Comparison of ENCODE assay signal across 1 cellular context in the genomic region with DNA sequence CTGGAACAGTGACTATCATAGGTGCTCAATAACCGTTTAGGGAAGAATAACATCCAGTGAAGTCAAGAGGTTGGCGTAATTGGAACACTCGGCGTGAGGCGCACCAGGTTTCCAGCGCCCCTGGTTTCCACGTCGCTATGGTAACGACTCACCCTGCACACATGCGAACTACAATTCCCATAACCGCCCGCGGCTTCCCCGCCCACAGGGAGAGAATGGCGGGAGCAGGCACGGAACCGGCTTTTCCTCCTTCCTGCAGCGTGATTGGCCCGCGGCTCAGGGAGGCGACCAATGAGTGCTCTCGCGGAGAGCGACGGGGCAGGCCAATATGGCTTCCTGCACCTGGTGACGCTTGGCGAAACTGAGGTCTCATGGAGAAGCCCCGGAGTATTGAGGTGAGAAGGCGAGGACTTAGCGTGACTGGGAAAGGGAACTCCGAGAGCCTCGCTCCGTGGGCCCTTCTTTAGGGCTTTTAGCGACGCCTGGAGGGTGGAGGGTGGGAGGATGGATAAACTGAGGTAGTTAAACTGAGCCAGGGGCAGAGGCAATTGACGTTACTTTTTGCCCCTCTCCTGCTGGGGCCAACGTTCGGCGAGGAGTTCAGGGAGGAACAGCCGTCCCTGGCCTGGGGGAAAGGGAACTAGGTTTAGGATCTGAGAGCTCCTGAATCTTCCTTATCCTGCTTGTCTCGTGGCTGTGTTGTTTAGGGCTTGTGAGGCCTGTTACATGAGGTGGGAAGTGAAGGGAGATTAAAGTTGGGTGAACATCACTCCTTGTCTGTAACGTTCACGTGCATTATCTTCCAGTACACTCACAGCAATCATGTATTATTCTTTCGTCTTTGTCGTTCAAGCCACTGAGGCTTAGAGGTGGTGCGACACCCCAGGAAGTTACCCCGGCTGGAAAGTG.
TF ChIP-seq lines count a peak whose summit lies in the region.

L3MBTL2 (plus strand) TSS at position 321 of the 909 bp plus-strand sequence; CDS start at position 372, 51 bp downstream.

TF ChIP-seq in HepG2, 621 proteins besides CTCF, POLR2A, EP300 and RAD21 (continued from another document and continues in another):
- no peak for TF ChIP-seq SKIL (CRISPR knock-in tag; IDR thresholded peaks at IDR 0.05; ENCODE audit: borderline replicate concordance)
- no peak for TF ChIP-seq ZNF550 (CRISPR knock-in tag; IDR thresholded peaks at IDR 0.05; ENCODE audit: borderline replicate concordance)
- no peak for TF ChIP-seq ZNF337 (CRISPR knock-in tag; IDR thresholded peaks at IDR 0.05; ENCODE audit: borderline replicate concordance, low read depth)
- TF ChIP-seq HMG20B (CRISPR knock-in tag; conservative IDR thresholded peaks at IDR 0.05), result no peak
- no peak for TF ChIP-seq ZNF282 (IDR thresholded peaks at IDR 0.05; ENCODE audit: partially characterized antibody)
- no peak for TF ChIP-seq ZNF704 (CRISPR knock-in tag; IDR thresholded peaks at IDR 0.05; ENCODE audit: borderline replicate concordance)
- TF ChIP-seq HCFC1 (IDR thresholded peaks at IDR 0.05; ENCODE audit: low read depth, low read length), result peak; percentile 93
- peak; percentile 92 for TF ChIP-seq RFX1 (IDR thresholded peaks at IDR 0.05)
- 0 out of 2 replicates have a peak, but pooled peaks have one; percentile 28 for TF ChIP-seq ZNF709 (CRISPR knock-in tag; IDR thresholded peaks at IDR 0.05)
- peak; percentile 82 for TF ChIP-seq ELF3 (CRISPR knock-in tag; IDR thresholded peaks at IDR 0.05)
- no peak for TF ChIP-seq NFE2L2 (IDR thresholded peaks at IDR 0.05; ENCODE audit: low read length)
- no peak; the same call in 1 of the 2 replicates for TF ChIP-seq ZNF431 (CRISPR knock-in tag; IDR thresholded peaks at IDR 0.05; ENCODE audit: borderline replicate concordance, low read depth)
- no peak for TF ChIP-seq PRDM10 (CRISPR knock-in tag; IDR thresholded peaks at IDR 0.05; ENCODE audit: low read depth)
- no peak for TF ChIP-seq SIX1 (CRISPR knock-in tag; IDR thresholded peaks at IDR 0.05; ENCODE audit: borderline replicate concordance)
- TF ChIP-seq EEA1 (CRISPR knock-in tag; IDR thresholded peaks at IDR 0.05; ENCODE audit: borderline replicate concordance), result no peak
- no peak for TF ChIP-seq PRDM15 (CRISPR knock-in tag; IDR thresholded peaks at IDR 0.05)
- TF ChIP-seq, protein P1, sequence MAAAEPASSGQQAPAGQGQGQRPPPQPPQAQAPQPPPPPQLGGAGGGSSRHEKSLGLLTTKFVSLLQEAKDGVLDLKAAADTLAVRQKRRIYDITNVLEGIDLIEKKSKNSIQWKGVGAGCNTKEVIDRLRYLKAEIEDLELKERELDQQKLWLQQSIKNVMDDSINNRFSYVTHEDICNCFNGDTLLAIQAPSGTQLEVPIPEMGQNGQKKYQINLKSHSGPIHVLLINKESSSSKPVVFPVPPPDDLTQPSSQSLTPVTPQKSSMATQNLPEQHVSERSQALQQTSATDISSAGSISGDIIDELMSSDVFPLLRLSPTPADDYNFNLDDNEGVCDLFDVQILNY (CRISPR knock-in tag; conservative IDR thresholded peaks at IDR 0.05), result peak; percentile 75
- no peak for TF ChIP-seq ELK4 (CRISPR knock-in tag; IDR thresholded peaks at IDR 0.05; ENCODE audit: borderline replicate concordance)
- no peak for TF ChIP-seq ATF4 (CRISPR knock-in tag; IDR thresholded peaks at IDR 0.05)
- no peak for TF ChIP-seq AGO1 (IDR thresholded peaks at IDR 0.05; ENCODE audit: low read depth, low read length, poor library complexity, severe bottlenecking)
- TF ChIP-seq ZNF136 (CRISPR knock-in tag; IDR thresholded peaks at IDR 0.05; ENCODE audit: low read depth), result peak; percentile 42; the same call in 1 of the 2 replicates
- no peak for TF ChIP-seq ZNF235 (CRISPR knock-in tag; IDR thresholded peaks at IDR 0.05; ENCODE audit: borderline replicate concordance)
- no peak for TF ChIP-seq ZNF205 (CRISPR knock-in tag; IDR thresholded peaks at IDR 0.05)
- no peak for TF ChIP-seq ZNF660 (CRISPR knock-in tag; IDR thresholded peaks at IDR 0.05; ENCODE audit: borderline replicate concordance, low read depth)
- TF ChIP-seq ZFP36L2 (CRISPR knock-in tag; IDR thresholded peaks at IDR 0.05), result no peak
- no peak for TF ChIP-seq CHD4 (IDR thresholded peaks at IDR 0.05; ENCODE audit: borderline replicate concordance, low read length)
- TF ChIP-seq ZNF577 (CRISPR knock-in tag; IDR thresholded peaks at IDR 0.05; ENCODE audit: borderline replicate concordance, low read depth), result no peak
- TF ChIP-seq ZNF451 (CRISPR knock-in tag; IDR thresholded peaks at IDR 0.05), result no peak
- no peak for TF ChIP-seq ZNF44 (CRISPR knock-in tag; IDR thresholded peaks at IDR 0.05)
- peak; percentile 94 for TF ChIP-seq GATAD1 (CRISPR knock-in tag; IDR thresholded peaks at IDR 0.05)
- no peak for TF ChIP-seq UBTF (CRISPR knock-in tag; IDR thresholded peaks at IDR 0.05)
- peak; percentile 96 for TF ChIP-seq NFYC (CRISPR knock-in tag; IDR thresholded peaks at IDR 0.05)
- TF ChIP-seq ZFP41 (CRISPR knock-in tag; IDR thresholded peaks at IDR 0.05; ENCODE audit: borderline replicate concordance), result no peak
- no peak for TF ChIP-seq ZNF382 (CRISPR knock-in tag; IDR thresholded peaks at IDR 0.05; ENCODE audit: borderline replicate concordance)
- TF ChIP-seq, protein P2, sequence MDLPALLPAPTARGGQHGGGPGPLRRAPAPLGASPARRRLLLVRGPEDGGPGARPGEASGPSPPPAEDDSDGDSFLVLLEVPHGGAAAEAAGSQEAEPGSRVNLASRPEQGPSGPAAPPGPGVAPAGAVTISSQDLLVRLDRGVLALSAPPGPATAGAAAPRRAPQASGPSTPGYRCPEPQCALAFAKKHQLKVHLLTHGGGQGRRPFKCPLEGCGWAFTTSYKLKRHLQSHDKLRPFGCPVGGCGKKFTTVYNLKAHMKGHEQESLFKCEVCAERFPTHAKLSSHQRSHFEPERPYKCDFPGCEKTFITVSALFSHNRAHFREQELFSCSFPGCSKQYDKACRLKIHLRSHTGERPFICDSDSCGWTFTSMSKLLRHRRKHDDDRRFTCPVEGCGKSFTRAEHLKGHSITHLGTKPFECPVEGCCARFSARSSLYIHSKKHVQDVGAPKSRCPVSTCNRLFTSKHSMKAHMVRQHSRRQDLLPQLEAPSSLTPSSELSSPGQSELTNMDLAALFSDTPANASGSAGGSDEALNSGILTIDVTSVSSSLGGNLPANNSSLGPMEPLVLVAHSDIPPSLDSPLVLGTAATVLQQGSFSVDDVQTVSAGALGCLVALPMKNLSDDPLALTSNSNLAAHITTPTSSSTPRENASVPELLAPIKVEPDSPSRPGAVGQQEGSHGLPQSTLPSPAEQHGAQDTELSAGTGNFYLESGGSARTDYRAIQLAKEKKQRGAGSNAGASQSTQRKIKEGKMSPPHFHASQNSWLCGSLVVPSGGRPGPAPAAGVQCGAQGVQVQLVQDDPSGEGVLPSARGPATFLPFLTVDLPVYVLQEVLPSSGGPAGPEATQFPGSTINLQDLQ (CRISPR knock-in tag; IDR thresholded peaks at IDR 0.05), result 0 out of 2 replicates have a peak, but pooled peaks have one; percentile 32
- no peak for TF ChIP-seq HMGA1 (CRISPR knock-in tag; conservative IDR thresholded peaks at IDR 0.05)
- no peak for TF ChIP-seq ZNF224 (CRISPR knock-in tag; IDR thresholded peaks at IDR 0.05)
